Comparison of ENCODE assay signal across 11 cellular contexts in the genomic region with DNA sequence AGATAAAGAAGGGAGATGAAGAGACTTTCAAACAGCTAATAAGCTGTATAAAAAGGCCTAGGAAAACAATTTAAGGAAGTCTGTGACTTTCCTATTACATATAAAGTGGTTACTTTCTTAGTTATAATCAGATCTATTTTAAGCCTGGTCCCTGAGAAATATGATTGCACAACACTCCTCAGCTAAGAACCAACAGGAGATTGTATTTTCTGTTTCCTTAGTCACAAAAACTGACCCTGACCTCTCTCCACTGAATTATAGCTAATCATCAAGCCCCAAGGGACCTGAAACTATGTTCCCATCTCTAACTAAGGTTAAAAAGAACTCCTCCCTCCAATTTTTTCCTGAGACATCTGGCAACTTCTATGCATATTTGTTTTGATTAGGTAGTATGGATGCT.
DNase-seq lines count a peak whose midpoint lies in the region; ATAC-seq, FAIRE-seq and TF ChIP-seq lines count a peak whose summit lies in the region.
"Had no signal": no experiment of that assay in that cellular context is flagged by ENCODE, and none has a peak within 500 bp of the region (broad histone marks: within the 10 kb centered on the region; RNA-seq: fewer than 3 reads in every experiment).

No MANE protein-coding gene starts in this region.

- H4K8ac ChIP-seq in mesendoderm (ENCODE audit: low read depth, low read length) = no peak overlapping the region

- H2AK5ac ChIP-seq in mesendoderm (ENCODE audit: low read length) = no peak overlapping the region

- no peak overlapping the region for H3K4me3 ChIP-seq in mesendoderm (ENCODE audit: low read length)

- no peaks in the 10 kb centered on the region for H3K4me1 ChIP-seq in mesendoderm (ENCODE audit: control insufficient read depth, low read depth, low read length)

- H3K27me3 ChIP-seq in mesendoderm (ENCODE audit: insufficient read depth, low read length, poor library complexity) = no peaks in the 10 kb centered on the region

- H3K36me3 ChIP-seq in mesendoderm (ENCODE audit: control insufficient read depth, insufficient read depth, low read length) = no peaks in the 10 kb centered on the region

- peaks cover 5 to 7% of the 10 kb centered on the region in 2 donors for H3K4me1 Mint-ChIP-seq in natural killer cell treated with Interleukin-12 subunit alpha and Interleukin-12 subunit beta and Interleukin-15 and Interleukin-18, amount 100 ng/mL, for 72 hours (ENCODE audit: low read depth in 2 of 2)

- ATAC-seq in natural killer cell treated with Interleukin-12 subunit alpha and Interleukin-12 subunit beta and Interleukin-15 and Interleukin-18, amount 100 ng/mL, for 72 hours = no peak
- ATAC-seq: HCT116 had no signal

- H3K4me3 Mint-ChIP-seq in natural killer cell treated with Interleukin-12 subunit alpha and Interleukin-12 subunit beta and Interleukin-15 and Interleukin-18, amount 100 ng/mL, for 72 hours = no peak overlapping the region

- H3K9ac ChIP-seq in mesendoderm (ENCODE audit: low read length) = no peak overlapping the region

- no peak overlapping the region for H2BK120ac ChIP-seq in mesendoderm (ENCODE audit: low read depth, low read length)

- DNase-seq in AG09319 (ENCODE audit: extremely low read depth, low read depth) (peak; percentile 80), MV-4-11 (lab: John Stamatoyannopoulos, UW) (peak; percentile 74), NCI-H510A (lab: John Stamatoyannopoulos, UW) (no peak), mesendoderm (no peak), NCI-H345 treated with DMSO at 0.1 percent for 48 hours (lab: John Stamatoyannopoulos, UW; ENCODE audit: unreplicated experiment) (no peak)
- DNase-seq in natural killer cell treated with Interleukin-12 subunit alpha and Interleukin-12 subunit beta and Interleukin-15 and Interleukin-18, amount 100 ng/mL, for 72 hours (ENCODE audit: low spot score) = no peak
- DNase-seq in activated CD8-positive, alpha-beta memory T cell treated with anti-CD3 and anti-CD28 coated beads, Interleukin-2, amount 50 U/mL, for 4 hours = no peak
- DNase-seq: activated CD4-positive, alpha-beta T cell treated with anti-CD3 and anti-CD28 coated beads for 4 hours; NCI-H1436 treated with DMSO at 0.1 percent for 48 hours had no signal

- H3K27me3 Mint-ChIP-seq in natural killer cell treated with Interleukin-12 subunit alpha and Interleukin-12 subunit beta and Interleukin-15 and Interleukin-18, amount 100 ng/mL, for 72 hours = no peaks in the 10 kb centered on the region

- no peak overlapping the region for H3K56ac ChIP-seq in mesendoderm (ENCODE audit: low read length)

- no peak overlapping the region for H4K5ac ChIP-seq in mesendoderm (ENCODE audit: low read length)

- no peaks in the 10 kb centered on the region for H3K79me2 ChIP-seq in mesendoderm (ENCODE audit: control insufficient read depth, insufficient read depth, low read length)

- no peak overlapping the region for H2BK15ac ChIP-seq in mesendoderm (replicated peaks; ENCODE audit: low read depth)

- H3K9me3 Mint-ChIP-seq in natural killer cell treated with Interleukin-12 subunit alpha and Interleukin-12 subunit beta and Interleukin-15 and Interleukin-18, amount 100 ng/mL, for 72 hours = no peaks in the 10 kb centered on the region

- no peaks in the 10 kb centered on the region for H3K79me1 ChIP-seq in mesendoderm (ENCODE audit: low read length)

- H2BK5ac ChIP-seq in mesendoderm (ENCODE audit: low read length) = no peak overlapping the region

- H3K36me3 Mint-ChIP-seq in natural killer cell treated with Interleukin-12 subunit alpha and Interleukin-12 subunit beta and Interleukin-15 and Interleukin-18, amount 100 ng/mL, for 72 hours = peaks cover 11% of the 10 kb centered on the region

- H3K27ac Mint-ChIP-seq in natural killer cell treated with Interleukin-12 subunit alpha and Interleukin-12 subunit beta and Interleukin-15 and Interleukin-18, amount 100 ng/mL, for 72 hours = peak overlapping the region; percentile 22 to 54

- no peak overlapping the region for H3K27ac ChIP-seq in mesendoderm (ENCODE audit: low read depth, low read length)

- no peak for TF ChIP-seq CTCF in AG09319 (IDR thresholded peaks at IDR 0.05; ENCODE audit: low read depth, low read length)

- no peak overlapping the region for H3K18ac ChIP-seq in mesendoderm (ENCODE audit: low read length)

- no peak overlapping the region for H3K23ac ChIP-seq in mesendoderm (ENCODE audit: low read length)

- FAIRE-seq in endometrium (lab: Jason Lieb, UNC) = peak; percentile 64

- H3K4ac ChIP-seq in mesendoderm (ENCODE audit: low read depth, low read length) = no peak overlapping the region

- H3K4me2 ChIP-seq in mesendoderm (ENCODE audit: low read length) = no peak overlapping the region

Comparison
In these comparisons a context has a peak if more than half of its experiments do, and no peak if none do; other contexts are left out.
1. DNase-seq: peak in AG09319 (single experiment) and MV-4-11 (single experiment); none in natural killer cell treated with Interleukin-12 subunit alpha and Interleukin-12 subunit beta and Interleukin-15 and Interleukin-18, amount 100 ng/mL, for 72 hours (single experiment), activated CD8-positive, alpha-beta memory T cell treated with anti-CD3 and anti-CD28 coated beads, Interleukin-2, amount 50 U/mL, for 4 hours (single experiment), NCI-H510A (single experiment), mesendoderm (single experiment) and NCI-H345 treated with DMSO at 0.1 percent for 48 hours (single experiment).